Comparison of ENCODE assay signal across 14 cellular contexts in the genomic region with DNA sequence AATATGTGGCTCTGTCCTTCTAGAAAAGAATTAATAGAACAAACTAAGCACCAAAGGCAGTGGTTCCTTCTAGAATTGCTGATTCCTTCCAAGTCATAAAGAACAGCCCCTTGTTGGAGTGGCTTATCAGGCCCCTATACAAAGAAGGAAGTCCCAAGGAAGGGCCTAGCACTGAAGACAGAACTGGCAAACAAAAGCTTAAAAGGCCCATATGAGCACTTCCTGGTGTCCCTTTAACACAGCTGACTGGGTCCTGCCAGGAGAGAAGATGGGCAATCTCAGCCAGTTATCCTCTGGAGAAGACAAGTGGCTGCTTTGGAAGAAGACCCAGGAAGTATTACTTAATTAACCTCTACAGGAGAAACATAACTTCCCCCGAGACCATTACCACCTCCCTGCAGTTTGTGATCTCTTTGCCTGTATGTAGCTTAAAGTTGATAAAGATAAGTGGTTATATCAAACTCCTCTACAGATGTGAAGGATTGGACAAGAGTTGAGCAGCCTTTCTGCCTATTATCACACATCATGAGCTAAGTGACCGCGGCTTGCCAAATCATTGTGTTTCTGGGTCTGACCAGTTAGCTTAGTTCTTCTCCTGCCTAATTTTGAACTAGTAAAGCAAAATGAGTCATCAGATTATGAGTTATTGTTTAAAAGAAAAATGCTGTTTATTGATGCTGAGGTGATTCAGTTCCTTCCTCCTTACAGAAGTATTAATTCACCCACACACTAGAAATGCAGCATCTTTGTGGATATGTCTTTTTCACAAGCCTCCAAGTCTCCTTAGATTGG. TPM values are rescaled to one million over a fixed set of nuclear protein-coding genes. Genes with fewer than 3 reads are reported as not detected.
DNase-seq lines count a peak whose midpoint lies in the region; ATAC-seq and TF ChIP-seq lines count a peak whose summit lies in the region.
"Had no signal": no experiment of that assay in that cellular context is flagged by ENCODE, and none has a peak within 500 bp of the region (broad histone marks: within the 10 kb centered on the region; RNA-seq: fewer than 3 reads in every experiment).

No MANE protein-coding gene starts in this region.

- DNase-seq in DMS53 (lab: John Stamatoyannopoulos, UW) = peak; percentile 14
- no peak for DNase-seq in DMS53 treated with DMSO at 0.1 percent for 48 hours (lab: John Stamatoyannopoulos, UW; ENCODE audit: unreplicated experiment)
- peak; percentile 68 for DNase-seq in OCI-M1 (lab: John Stamatoyannopoulos, UW)
- DNase-seq in epithelial cell of prostate (ENCODE audit: low read depth, low spot score) = no peak
- no peak for DNase-seq in psoas muscle
- DNase-seq in activated gamma-delta T cell treated with Interleukin-2 at 50 U/mL for 16 hours = no peak
- no peak for DNase-seq in head of caudate nucleus
- no peak for DNase-seq in activated gamma-delta T cell (lab: John Stamatoyannopoulos, UW)
- DNase-seq: activated effector memory CD4-positive, alpha-beta T cell treated with Interleukin-2 at 50 U/mL for 16 hours; NCI-H1930; spleen; SW 1271 had no signal

- H3K27ac ChIP-seq in epithelial cell of prostate (peak overlapping the region; percentile 17), psoas muscle (peak overlapping the region; percentile 13)
- H3K27ac ChIP-seq: 22Rv1, spleen had no signal

- no peaks in the 10 kb centered on the region for H3K9me3 ChIP-seq in psoas muscle
- H3K9me3 ChIP-seq: spleen had no signal

- H3K27me3 ChIP-seq in psoas muscle (ENCODE audit: insufficient read depth in 3 of 3, low read length in 2 of 3) = no peaks in the 10 kb centered on the region
- H3K27me3 ChIP-seq: spleen had no signal

- peaks cover 8% of the 10 kb centered on the region for H3K4me1 ChIP-seq in psoas muscle

- no peak for ATAC-seq in psoas muscle

- no peaks in the 10 kb centered on the region for H3K36me3 ChIP-seq in psoas muscle (ENCODE audit: insufficient read depth in 1 of 2, low read depth in 1 of 2)
- H3K36me3 ChIP-seq: spleen had no signal

- WGBS in psoas muscle, 3 donors = 69 to 85% (median 70%) methylated on average over 3 of the region's 3 CpGs

- no peak overlapping the region for H3K4me3 ChIP-seq in psoas muscle
- H3K4me3 ChIP-seq: spleen had no signal

- intact Hi-C loops in psoas muscle (cut with DNase I) = no loop called here
- intact Hi-C loops in head of caudate nucleus (cut with DNase I) = no loop called here

- no peak for TF ChIP-seq CTCF in psoas muscle (IDR thresholded peaks at IDR 0.05)

RNA-seq across cellular contexts. Expression of gene STING1, which starts 13.3 kb away (rescaled TPM):
- 10 to 100 TPM in 1 of 4 donors, 1 to 10 TPM in 3; 7.1 to 13.2 (median 8.4) TPM for total RNA-seq in psoas muscle
- 1 to 10 TPM; 4.4 to 6.3 (median 4.8) TPM for polyA plus RNA-seq in psoas muscle

RNA-seq across cellular contexts. Expression of gene SMIM33, which starts 25.0 kb away (rescaled TPM):
- total RNA-seq in psoas muscle = not detected
- not detected for polyA plus RNA-seq in psoas muscle
- total RNA-seq: mesothelial cell of epicardium had no signal

RNA-seq across cellular contexts. Expression of gene ECSCR, which starts 33.3 kb away (rescaled TPM):
- 10 to 100 TPM in 3 of 4 donors, 1 to 10 TPM in 1; 7.9 to 16.2 (median 12.3) TPM for total RNA-seq in psoas muscle
- polyA plus RNA-seq in psoas muscle = 10 to 100 TPM in 2 of 3 donors, 1 to 10 TPM in 1; 7.6 to 25.4 (median 23.0) TPM
- total RNA-seq: mesothelial cell of epicardium had no signal

RNA-seq across cellular contexts. Expression of gene DNAJC18, which starts 56.5 kb away (rescaled TPM):
- 10 to 100 TPM in 2 of 4 donors, 1 to 10 TPM in 2; 9.0 to 10.7 (median 10.2) TPM for total RNA-seq in psoas muscle
- 10 to 100 TPM in 2 of 3 donors, 1 to 10 TPM in 1; 2.6 to 14.5 (median 13.7) TPM for polyA plus RNA-seq in psoas muscle

Comparison
In these comparisons a context has a peak if more than half of its experiments do, and no peak if none do; other contexts are left out.
1. DNase-seq: peak in DMS53 (single experiment) and OCI-M1 (single experiment); none in DMS53 treated with DMSO at 0.1 percent for 48 hours (single experiment), epithelial cell of prostate (single experiment), psoas muscle (0 of 2), activated gamma-delta T cell treated with Interleukin-2 at 50 U/mL for 16 hours (single experiment), head of caudate nucleus (0 of 42) and activated gamma-delta T cell (single experiment).